ENCODE assay signal across 8 cellular contexts in the genomic region with DNA sequence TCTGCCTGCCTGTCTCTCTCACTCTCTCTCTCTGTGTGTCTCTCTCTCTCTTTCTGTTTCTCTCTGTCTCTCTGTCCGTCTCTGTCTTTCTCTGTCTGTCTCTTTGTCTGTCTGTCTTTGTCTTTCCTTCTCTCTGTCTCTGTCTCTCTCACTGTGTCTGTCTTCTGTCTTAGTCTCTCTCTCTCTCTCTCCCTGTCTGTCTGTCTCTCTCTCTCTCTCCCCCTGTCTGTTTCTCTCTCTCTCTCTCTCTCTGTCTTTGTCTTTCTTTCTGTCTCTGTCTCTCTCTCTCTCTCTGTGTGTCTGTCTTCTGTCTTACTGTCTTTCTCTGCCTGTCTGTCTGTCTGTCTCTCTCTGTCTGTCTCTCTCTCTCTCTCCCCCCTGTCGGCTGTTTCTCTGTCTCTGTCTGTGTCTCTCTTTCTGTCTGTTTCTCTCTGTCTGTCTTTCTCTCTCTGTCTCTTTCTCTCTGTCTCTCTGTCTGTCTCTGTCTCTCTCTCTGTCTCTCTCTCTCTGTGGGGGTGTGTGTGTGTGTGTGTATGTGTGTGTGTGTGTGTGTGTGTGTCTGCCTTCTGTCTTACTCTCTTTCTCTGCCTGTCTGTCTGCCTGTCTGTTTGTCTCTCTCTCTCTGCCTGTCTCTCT.
DNase-seq lines count a peak whose midpoint lies in the region; ATAC-seq and TF ChIP-seq lines count a peak whose summit lies in the region.
"Not testable (repeated sequence)": the region's sequence is repeated elsewhere in the genome, so short reads cannot be mapped to it uniquely, and the experiment has no call there.

No MANE protein-coding gene starts in this region.

- H3K27me3 ChIP-seq in esophagus muscularis mucosa = not testable (repeated sequence)

- TF ChIP-seq CTCF in esophagus muscularis mucosa (IDR thresholded peaks at IDR 0.05) = peak in 1 of 3 experiments; percentile 39
- TF ChIP-seq CTCF in natural killer cell (IDR thresholded peaks at IDR 0.05) = peak; percentile 25

- H3K4me1 Mint-ChIP-seq in activated T-cell treated with anti-CD3 and anti-CD28 coated beads, Interleukin-2, amount 50 U/mL, for 72 hours (ENCODE audit: low read depth); natural killer cell: not testable (repeated sequence)

- not testable (repeated sequence) for H3K4me3 Mint-ChIP-seq in activated T-cell treated with anti-CD3 and anti-CD28 coated beads, Interleukin-2, amount 50 U/mL, for 72 hours; natural killer cell

- peak overlapping the region; percentile 6 for H3K27ac Mint-ChIP-seq in activated T-cell treated with anti-CD3 and anti-CD28 coated beads, Interleukin-2, amount 50 U/mL, for 72 hours
- H3K27ac Mint-ChIP-seq in natural killer cell = not testable (repeated sequence)

- TF ChIP-seq EP300 in esophagus muscularis mucosa (IDR thresholded peaks at IDR 0.05) = not testable (repeated sequence)

- H3K4me3 ChIP-seq in esophagus muscularis mucosa = not testable (repeated sequence)

- peak; percentile 76 for ATAC-seq in GM18873 (IDR thresholded peaks at IDR 0.05; ENCODE audit: low FRiP score, unreplicated experiment)
- ATAC-seq in GM21619 (IDR thresholded peaks at IDR 0.05; ENCODE audit: unreplicated experiment) = peak; percentile 72
- ATAC-seq in HG02973 (IDR thresholded peaks at IDR 0.05; ENCODE audit: unreplicated experiment) = peak; percentile 88
- ATAC-seq in HG03565 (IDR thresholded peaks at IDR 0.05; ENCODE audit: unreplicated experiment) = peak; percentile 72
- ATAC-seq in activated T-cell treated with anti-CD3 and anti-CD28 coated beads, Interleukin-2, amount 50 U/mL, for 72 hours (replicated peaks in 1 of 2) = peak; percentile 83 to 85
- ATAC-seq in natural killer cell = peak; percentile 49 to 91 (median 78)

- TF ChIP-seq POLR2A in esophagus muscularis mucosa (IDR thresholded peaks at IDR 0.05; ENCODE audit: low read depth) = peak; percentile 57

- not testable (repeated sequence) for H3K36me3 Mint-ChIP-seq in activated T-cell treated with anti-CD3 and anti-CD28 coated beads, Interleukin-2, amount 50 U/mL, for 72 hours (ENCODE audit: insufficient read depth in 2 of 2)
- peaks cover 11% of the 10 kb centered on the region for H3K36me3 Mint-ChIP-seq in natural killer cell

- WGBS in esophagus muscularis mucosa = 68% methylated on average over 2 of the region's 2 CpGs

- not testable (repeated sequence) for H3K9me3 ChIP-seq in esophagus muscularis mucosa

- not testable (repeated sequence) for H3K36me3 ChIP-seq in esophagus muscularis mucosa

- H3K27ac ChIP-seq in esophagus muscularis mucosa (replicated peaks in 1 of 4) = not testable (repeated sequence)

- DNase-seq in activated T-cell treated with anti-CD3 and anti-CD28 coated beads, Interleukin-2, amount 50 U/mL, for 72 hours = peak; percentile 5 to 44
- DNase-seq in esophagus muscularis mucosa (ENCODE audit: extremely low spot score) = not testable (repeated sequence)
- DNase-seq in natural killer cell (peak; percentile 67), ureter (ENCODE audit: low spot score) (peak; percentile 22)

- intact Hi-C loops in esophagus muscularis mucosa (cut with DNase I); natural killer cell (cut with micrococcal nuclease): not testable (repeated sequence)

- peaks cover 10% of the 10 kb centered on the region for H3K27me3 Mint-ChIP-seq in activated T-cell treated with anti-CD3 and anti-CD28 coated beads, Interleukin-2, amount 50 U/mL, for 72 hours (ENCODE audit: low read depth)
- not testable (repeated sequence) for H3K27me3 Mint-ChIP-seq in natural killer cell (ENCODE audit: low read depth in 2 of 2)

- H3K9me3 Mint-ChIP-seq in activated T-cell treated with anti-CD3 and anti-CD28 coated beads, Interleukin-2, amount 50 U/mL, for 72 hours; natural killer cell: not testable (repeated sequence)

- H3K4me1 ChIP-seq in esophagus muscularis mucosa = not testable (repeated sequence)
